In genomic region chr10:74855439-74855838, GRCh38 we compare ENCODE assay signal across 2 cellular contexts.
TF ChIP-seq lines count a peak whose summit lies in the region.

No MANE protein-coding gene starts in this region.

TF ChIP-seq in IMR-90, 13 proteins besides CTCF, POLR2A, EP300 and RAD21:
- TF ChIP-seq NFE2L2 (IDR thresholded peaks at IDR 0.05; ENCODE audit: low read depth, low read length): no peak
- TF ChIP-seq MAZ (IDR thresholded peaks at IDR 0.05; ENCODE audit: borderline replicate concordance, low read depth, low read length): no peak
- TF ChIP-seq CHD1 (IDR thresholded peaks at IDR 0.05; ENCODE audit: low read depth, low read length): no peak
- TF ChIP-seq FOS (IDR thresholded peaks at IDR 0.05; ENCODE audit: low read depth, low read length): no peak
- no peak for TF ChIP-seq USF2 (IDR thresholded peaks at IDR 0.05; ENCODE audit: low read depth, low read length)
- no peak for TF ChIP-seq SMC3 (IDR thresholded peaks at IDR 0.05; ENCODE audit: low read depth, low read length)
- no peak for TF ChIP-seq ELK1 (IDR thresholded peaks at IDR 0.05; ENCODE audit: borderline replicate concordance, low read depth, low read length)

TF ChIP-seq in K562, 482 proteins besides CTCF, POLR2A, EP300 and RAD21:
- 0 out of 2 replicates have a peak, but pooled peaks have one; percentile 41 for TF ChIP-seq ZNF175 (CRISPR knock-in tag; IDR thresholded peaks at IDR 0.05; ENCODE audit: low read depth)
- TF ChIP-seq RNF2 (IDR thresholded peaks at IDR 0.05): no peak
